Comparison of ENCODE assay signal across 1 cellular context in genomic region chr1:214215583-214215982, GRCh38.
TF ChIP-seq lines count a peak whose summit lies in the region.

No MANE protein-coding gene starts in this region.

TF ChIP-seq in K562, 482 proteins besides CTCF, POLR2A, EP300 and RAD21 (continued from another document):
- TF ChIP-seq REST (CRISPR knock-in tag; IDR thresholded peaks at IDR 0.05; ENCODE audit: low read depth) (no peak), VEZF1 (CRISPR knock-in tag; IDR thresholded peaks at IDR 0.05) (no peak), MTA3 (IDR thresholded peaks at IDR 0.05; ENCODE audit: borderline replicate concordance) (no peak), ZBTB43 (CRISPR knock-in tag; IDR thresholded peaks at IDR 0.05) (no peak), SLC30A9 (CRISPR knock-in tag; IDR thresholded peaks at IDR 0.05) (no peak), ATF1 (CRISPR knock-in tag; IDR thresholded peaks at IDR 0.05) (no peak), ATF1 (tag; IDR thresholded peaks at IDR 0.05) (peak; percentile 31; the same call in 1 of the 2 replicates), JUND (IDR thresholded peaks at IDR 0.05; ENCODE audit: borderline replicate concordance, low read depth, low read length) (no peak), JUND (tag; IDR thresholded peaks at IDR 0.05; ENCODE audit: borderline replicate concordance, low read depth, low read length) (no peak), ATF2 (CRISPR knock-in tag; IDR thresholded peaks at IDR 0.05) (no peak), PHF21A (IDR thresholded peaks at IDR 0.05; ENCODE audit: borderline replicate concordance, low read depth) (no peak), ZNF717 (CRISPR knock-in tag; IDR thresholded peaks at IDR 0.05) (no peak), CREM (IDR thresholded peaks at IDR 0.05; ENCODE audit: low read depth) (0 out of 2 replicates have a peak, but pooled peaks have one; percentile 14), HOMEZ (CRISPR knock-in tag; IDR thresholded peaks at IDR 0.05) (no peak), TCFL5 (CRISPR knock-in tag; conservative IDR thresholded peaks at IDR 0.05) (no peak)
